ENCODE assay signal across 28 cellular contexts in the genomic region with DNA sequence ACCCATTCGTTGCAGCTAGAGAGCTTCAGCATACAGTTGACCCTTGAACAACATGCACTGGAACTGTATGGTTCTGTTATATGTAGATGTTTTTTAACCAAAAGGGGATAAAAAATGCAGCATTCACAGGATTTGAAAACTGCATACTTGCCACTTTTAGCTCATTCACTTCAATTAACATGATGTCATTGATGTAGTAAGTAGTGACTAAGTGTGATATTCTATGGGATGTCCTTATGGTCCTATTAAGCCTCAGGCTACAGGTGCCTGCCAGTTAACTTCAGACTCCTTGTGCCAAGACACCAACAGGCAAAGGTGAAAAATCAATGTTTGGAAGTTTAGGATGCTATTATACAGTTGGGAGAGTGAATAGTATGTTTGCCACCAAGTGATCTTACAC.
"Had no signal": no experiment of that assay in that cellular context is flagged by ENCODE, and none has a peak within 500 bp of the region (broad histone marks: within the 10 kb centered on the region; RNA-seq: fewer than 3 reads in every experiment).

No MANE protein-coding gene starts in this region.

- H3K4me3 ChIP-seq: esophagus squamous epithelium had no signal

- H3K27ac ChIP-seq: brain microvascular endothelial cell, epithelial cell of prostate, esophagus squamous epithelium, WERI-Rb-1 had no signal

- ATAC-seq: activated CD4-positive, alpha-beta T cell treated with anti-CD3 and anti-CD28 coated beads for 36 hours; activated CD4-positive, CD25-positive, alpha-beta regulatory T cell treated with anti-CD3 and anti-CD28 coated beads, Interleukin-2, amount 50 U/mL, for 24 hours; activated CD8-positive, alpha-beta memory T cell treated with anti-CD3 and anti-CD28 coated beads, Interleukin-2, amount 10 ng/mL, durations not matched to agents 7 days and 5 days; activated CD8-positive, alpha-beta T cell treated with anti-CD3 and anti-CD28 coated beads, Interleukin-2, amount 10 ng/mL, durations not matched to agents 7 days and 5 days; effector memory CD8-positive, alpha-beta T cell; T-helper 17 cell had no signal

- H3K9me3 ChIP-seq: esophagus squamous epithelium had no signal

- H3K27me3 ChIP-seq: brain microvascular endothelial cell, esophagus squamous epithelium had no signal

- H3K4me1 ChIP-seq: esophagus squamous epithelium had no signal

- DNase-seq: activated B cell treated with CpG ODN at 0.5 μM for 24 hours; activated CD4-positive, alpha-beta memory T cell treated with anti-CD3 and anti-CD28 coated beads for 36 hours; activated CD4-positive, alpha-beta T cell treated with anti-CD3 and anti-CD28 coated beads for 36 hours; activated CD4-positive, alpha-beta T cell treated with anti-CD3 and anti-CD28 coated beads, Interleukin-2, amount 10 ng/mL, durations not matched to agents 24 days and 14 days; activated CD8-positive, alpha-beta memory T cell treated with anti-CD3 and anti-CD28 coated beads, Interleukin-2, amount 10 ng/mL, durations not matched to agents 7 days and 5 days; activated CD8-positive, alpha-beta memory T cell treated with anti-CD3 and anti-CD28 coated beads, Interleukin-2, amount 50 U/mL, for 4 hours; activated CD8-positive, alpha-beta T cell treated with anti-CD3 and anti-CD28 coated beads, Interleukin-2, amount 10 ng/mL, durations not matched to agents 7 days and 5 days; activated effector memory CD4-positive, alpha-beta T cell treated with anti-CD3 and anti-CD28 coated beads, Interleukin-2, amount 50 U/mL, for 16 hours; activated naive CD4-positive, alpha-beta T cell; activated naive CD4-positive, alpha-beta T cell treated with anti-CD3 and anti-CD28 coated beads, Interleukin-2, amount 50 U/mL, for 16 hours; activated T-cell treated with anti-CD3 and anti-CD28 coated beads, Interleukin-2, amount 50 U/mL, for 1 hour; activated T-cell treated with anti-CD3 and anti-CD28 coated beads, Interleukin-2, amount 50 U/mL, for 48 hours; amniotic stem cell; anterior cingulate cortex; brain microvascular endothelial cell; caudate nucleus; cortex of kidney; dermis blood vessel endothelial cell; effector CD4-positive, alpha-beta T cell; effector memory CD8-positive, alpha-beta T cell; esophagus squamous epithelium; head of caudate nucleus; T-helper 1 cell; T-helper 17 cell; T1000; WERI-Rb-1 had no signal

- H3K36me3 ChIP-seq: brain microvascular endothelial cell, esophagus squamous epithelium, WERI-Rb-1 had no signal
